In genomic region chr17:76442341-76443338, GRCh38 we compare ENCODE assay signal across 1 cellular context.
TF ChIP-seq lines count a peak whose summit lies in the region.

No MANE protein-coding gene starts in this region.

TF ChIP-seq in K562, 482 proteins besides CTCF, POLR2A, EP300 and RAD21 (continued from another document and continues in another):
- TF ChIP-seq, protein P1, sequence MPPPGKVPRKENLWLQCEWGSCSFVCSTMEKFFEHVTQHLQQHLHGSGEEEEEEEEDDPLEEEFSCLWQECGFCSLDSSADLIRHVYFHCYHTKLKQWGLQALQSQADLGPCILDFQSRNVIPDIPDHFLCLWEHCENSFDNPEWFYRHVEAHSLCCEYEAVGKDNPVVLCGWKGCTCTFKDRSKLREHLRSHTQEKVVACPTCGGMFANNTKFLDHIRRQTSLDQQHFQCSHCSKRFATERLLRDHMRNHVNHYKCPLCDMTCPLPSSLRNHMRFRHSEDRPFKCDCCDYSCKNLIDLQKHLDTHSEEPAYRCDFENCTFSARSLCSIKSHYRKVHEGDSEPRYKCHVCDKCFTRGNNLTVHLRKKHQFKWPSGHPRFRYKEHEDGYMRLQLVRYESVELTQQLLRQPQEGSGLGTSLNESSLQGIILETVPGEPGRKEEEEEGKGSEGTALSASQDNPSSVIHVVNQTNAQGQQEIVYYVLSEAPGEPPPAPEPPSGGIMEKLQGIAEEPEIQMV (tag; conservative IDR thresholded peaks at IDR 0.05; ENCODE audit: low read depth) = no peak
- peak; percentile 60 for TF ChIP-seq FOSL1 (tag; conservative IDR thresholded peaks at IDR 0.05)
- TF ChIP-seq ZNF436 (CRISPR knock-in tag; IDR thresholded peaks at IDR 0.05) = no peak
- no peak for TF ChIP-seq TSC22D4 (tag; IDR thresholded peaks at IDR 0.05)
- no peak for TF ChIP-seq KAT2B (IDR thresholded peaks at IDR 0.05; ENCODE audit: low read depth, low read length)
- TF ChIP-seq ZHX1 (conservative IDR thresholded peaks at IDR 0.05; ENCODE audit: low read length) = no peak
- no peak for TF ChIP-seq BCL6 (CRISPR knock-in tag; IDR thresholded peaks at IDR 0.05)
- TF ChIP-seq LCOR (CRISPR knock-in tag; IDR thresholded peaks at IDR 0.05) = no peak
- no peak for TF ChIP-seq WHSC1 (IDR thresholded peaks at IDR 0.05; ENCODE audit: low read length)
- TF ChIP-seq ZNF212 (CRISPR knock-in tag; IDR thresholded peaks at IDR 0.05) = no peak
- TF ChIP-seq HLTF (IDR thresholded peaks at IDR 0.05) = no peak
- TF ChIP-seq MEF2A (IDR thresholded peaks at IDR 0.05; ENCODE audit: control insufficient read depth, low read depth, low read length) = no peak
- no peak for TF ChIP-seq ZKSCAN3 (CRISPR knock-in tag; IDR thresholded peaks at IDR 0.05)
- no peak for TF ChIP-seq SMARCB1 (IDR thresholded peaks at IDR 0.05; ENCODE audit: insufficient read length, low read depth)
- no peak for TF ChIP-seq HNRNPL (IDR thresholded peaks at IDR 0.05; ENCODE audit: low read depth, low read length)
- no peak for TF ChIP-seq ZSCAN29 (IDR thresholded peaks at IDR 0.05)
- TF ChIP-seq CREB5 (CRISPR knock-in tag; IDR thresholded peaks at IDR 0.05) = no peak
- no peak for TF ChIP-seq ZNF76 (CRISPR knock-in tag; IDR thresholded peaks at IDR 0.05; ENCODE audit: borderline replicate concordance)
- no peak for TF ChIP-seq ZBTB43 (CRISPR knock-in tag; IDR thresholded peaks at IDR 0.05)
- peak; percentile 72 for TF ChIP-seq ARID1B (IDR thresholded peaks at IDR 0.05)
- TF ChIP-seq GTF2E2 (tag; IDR thresholded peaks at IDR 0.05) = no peak
- no peak for TF ChIP-seq POLR2B (IDR thresholded peaks at IDR 0.05; ENCODE audit: low read depth, partially characterized antibody)
- no peak for TF ChIP-seq RHOXF2B (CRISPR knock-in tag; conservative IDR thresholded peaks at IDR 0.05)
- TF ChIP-seq, protein P2, sequence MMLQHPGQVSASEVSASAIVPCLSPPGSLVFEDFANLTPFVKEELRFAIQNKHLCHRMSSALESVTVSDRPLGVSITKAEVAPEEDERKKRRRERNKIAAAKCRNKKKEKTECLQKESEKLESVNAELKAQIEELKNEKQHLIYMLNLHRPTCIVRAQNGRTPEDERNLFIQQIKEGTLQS (IDR thresholded peaks at IDR 0.05) = peak; percentile 59
- TF ChIP-seq, protein P2 (CRISPR knock-in tag; conservative IDR thresholded peaks at IDR 0.05) = no peak
- TF ChIP-seq ZNF830 (CRISPR knock-in tag; IDR thresholded peaks at IDR 0.05) = no peak
- no peak for TF ChIP-seq CHD1 (IDR thresholded peaks at IDR 0.05; ENCODE audit: low read length)
- no peak for TF ChIP-seq POLR3G (IDR thresholded peaks at IDR 0.05; ENCODE audit: extremely low read depth, insufficient read length, insufficient replicate concordance)
- TF ChIP-seq, protein P3, sequence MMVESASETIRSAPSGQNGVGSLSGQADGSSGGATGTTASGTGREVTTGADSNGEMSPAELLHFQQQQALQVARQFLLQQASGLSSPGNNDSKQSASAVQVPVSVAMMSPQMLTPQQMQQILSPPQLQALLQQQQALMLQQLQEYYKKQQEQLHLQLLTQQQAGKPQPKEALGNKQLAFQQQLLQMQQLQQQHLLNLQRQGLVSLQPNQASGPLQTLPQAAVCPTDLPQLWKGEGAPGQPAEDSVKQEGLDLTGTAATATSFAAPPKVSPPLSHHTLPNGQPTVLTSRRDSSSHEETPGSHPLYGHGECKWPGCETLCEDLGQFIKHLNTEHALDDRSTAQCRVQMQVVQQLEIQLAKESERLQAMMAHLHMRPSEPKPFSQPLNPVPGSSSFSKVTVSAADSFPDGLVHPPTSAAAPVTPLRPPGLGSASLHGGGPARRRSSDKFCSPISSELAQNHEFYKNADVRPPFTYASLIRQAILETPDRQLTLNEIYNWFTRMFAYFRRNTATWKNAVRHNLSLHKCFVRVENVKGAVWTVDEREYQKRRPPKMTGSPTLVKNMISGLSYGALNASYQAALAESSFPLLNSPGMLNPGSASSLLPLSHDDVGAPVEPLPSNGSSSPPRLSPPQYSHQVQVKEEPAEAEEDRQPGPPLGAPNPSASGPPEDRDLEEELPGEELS (CRISPR knock-in tag; IDR thresholded peaks at IDR 0.05; ENCODE audit: borderline replicate concordance) = no peak
- peak; percentile 75 for TF ChIP-seq SMARCA4 (IDR thresholded peaks at IDR 0.05)
- TF ChIP-seq RBM17 (IDR thresholded peaks at IDR 0.05; ENCODE audit: borderline replicate concordance, low read depth, low read length) = no peak
- no peak for TF ChIP-seq ZNF311 (CRISPR knock-in tag; IDR thresholded peaks at IDR 0.05)
- TF ChIP-seq ZNF134 (CRISPR knock-in tag; conservative IDR thresholded peaks at IDR 0.05) = no peak
- peak; percentile 67 for TF ChIP-seq SMARCC2 (IDR thresholded peaks at IDR 0.05; ENCODE audit: low read depth)
- TF ChIP-seq DNMT1 (IDR thresholded peaks at IDR 0.05) = no peak
- no peak for TF ChIP-seq NR1H2 (CRISPR knock-in tag; IDR thresholded peaks at IDR 0.05)
- no peak for TF ChIP-seq ZNF584 (CRISPR knock-in tag; IDR thresholded peaks at IDR 0.05; ENCODE audit: low read depth)
- TF ChIP-seq SIX5 (IDR thresholded peaks at IDR 0.05; ENCODE audit: borderline replicate concordance in 1 of 2, insufficient read depth in 1 of 2, low read depth in 1 of 2, low read length in 2 of 2) = no peak
- TF ChIP-seq SPI1 (IDR thresholded peaks at IDR 0.05; ENCODE audit: borderline replicate concordance, low read depth, low read length) = no peak
- TF ChIP-seq PYGO2 (tag; IDR thresholded peaks at IDR 0.05) = no peak
- TF ChIP-seq, protein P4, sequence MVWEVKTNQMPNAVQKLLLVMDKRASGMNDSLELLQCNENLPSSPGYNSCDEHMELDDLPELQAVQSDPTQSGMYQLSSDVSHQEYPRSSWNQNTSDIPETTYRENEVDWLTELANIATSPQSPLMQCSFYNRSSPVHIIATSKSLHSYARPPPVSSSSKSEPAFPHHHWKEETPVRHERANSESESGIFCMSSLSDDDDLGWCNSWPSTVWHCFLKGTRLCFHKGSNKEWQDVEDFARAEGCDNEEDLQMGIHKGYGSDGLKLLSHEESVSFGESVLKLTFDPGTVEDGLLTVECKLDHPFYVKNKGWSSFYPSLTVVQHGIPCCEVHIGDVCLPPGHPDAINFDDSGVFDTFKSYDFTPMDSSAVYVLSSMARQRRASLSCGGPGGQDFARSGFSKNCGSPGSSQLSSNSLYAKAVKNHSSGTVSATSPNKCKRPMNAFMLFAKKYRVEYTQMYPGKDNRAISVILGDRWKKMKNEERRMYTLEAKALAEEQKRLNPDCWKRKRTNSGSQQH (CRISPR knock-in tag; IDR thresholded peaks at IDR 0.05) = 0 out of 2 replicates have a peak, but pooled peaks have one; percentile 15
- TF ChIP-seq RBM39 (optimal IDR thresholded peaks at IDR 0.05; ENCODE audit: low read depth, low read length) = no peak
- no peak; a peak in 1 of 4 replicates for TF ChIP-seq FOXA3 (CRISPR knock-in tag; conservative IDR thresholded peaks at IDR 0.05 in 1 of 2, IDR thresholded peaks at IDR 0.05 in 1 of 2)
- peak; percentile 11; the same call in 1 of the 2 replicates for TF ChIP-seq TAL1 (IDR thresholded peaks at IDR 0.05)
- no peak for TF ChIP-seq SREBF1 (IDR thresholded peaks at IDR 0.05; ENCODE audit: borderline replicate concordance, low read depth, low read length)
- peak; percentile 44 for TF ChIP-seq MEIS2 (IDR thresholded peaks at IDR 0.05; ENCODE audit: partially characterized antibody)
- TF ChIP-seq TEAD4 (IDR thresholded peaks at IDR 0.05; ENCODE audit: low read length) = no peak
- no peak for TF ChIP-seq TEAD4 (CRISPR knock-in tag; IDR thresholded peaks at IDR 0.05; ENCODE audit: borderline replicate concordance)
- TF ChIP-seq ZNF274 (IDR thresholded peaks at IDR 0.05; ENCODE audit: borderline replicate concordance, low read depth, low read length) = no peak
- 0 out of 2 replicates have a peak, but pooled peaks have one; percentile 27 for TF ChIP-seq ARID3A (IDR thresholded peaks at IDR 0.05; ENCODE audit: borderline replicate concordance, low read depth, low read length)
- TF ChIP-seq NFYB (IDR thresholded peaks at IDR 0.05; ENCODE audit: extremely low read depth, insufficient read length) = no peak
- TF ChIP-seq, protein P5, sequence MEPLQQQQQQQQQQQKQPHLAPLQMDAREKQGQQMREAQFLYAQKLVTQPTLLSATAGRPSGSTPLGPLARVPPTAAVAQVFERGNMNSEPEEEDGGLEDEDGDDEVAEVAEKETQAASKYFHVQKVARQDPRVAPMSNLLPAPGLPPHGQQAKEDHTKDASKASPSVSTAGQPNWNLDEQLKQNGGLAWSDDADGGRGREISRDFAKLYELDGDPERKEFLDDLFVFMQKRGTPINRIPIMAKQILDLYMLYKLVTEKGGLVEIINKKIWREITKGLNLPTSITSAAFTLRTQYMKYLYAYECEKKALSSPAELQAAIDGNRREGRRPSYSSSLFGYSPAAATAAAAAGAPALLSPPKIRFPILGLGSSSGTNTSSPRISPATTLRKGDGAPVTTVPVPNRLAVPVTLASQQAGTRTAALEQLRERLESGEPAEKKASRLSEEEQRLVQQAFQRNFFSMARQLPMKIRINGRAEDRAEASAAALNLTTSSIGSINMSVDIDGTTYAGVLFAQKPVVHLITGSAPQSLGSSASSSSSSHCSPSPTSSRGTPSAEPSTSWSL (CRISPR knock-in tag; IDR thresholded peaks at IDR 0.05; ENCODE audit: borderline replicate concordance) = no peak
- no peak for TF ChIP-seq COPS2 (conservative IDR thresholded peaks at IDR 0.05)
- TF ChIP-seq CXXC5 (CRISPR knock-in tag; IDR thresholded peaks at IDR 0.05) = no peak; the same call in 1 of the 2 replicates
- TF ChIP-seq YY1 (IDR thresholded peaks at IDR 0.05; ENCODE audit: borderline replicate concordance in 1 of 3, control insufficient read depth in 1 of 3, extremely low read depth in 1 of 3, insufficient read depth in 3 of 3, insufficient read length in 1 of 3, insufficient replicate concordance in 2 of 3, low read depth in 1 of 3, low read length in 2 of 3) = no peak
- no peak for TF ChIP-seq EWSR1 (IDR thresholded peaks at IDR 0.05; ENCODE audit: borderline replicate concordance, low read depth, partially characterized antibody)
- TF ChIP-seq ZBTB5 (IDR thresholded peaks at IDR 0.05) = no peak
